11 cellular contexts compared by ENCODE assay signal in genomic region chr2:134244587-134244986, GRCh38. TPM values are rescaled to one million over a fixed set of nuclear protein-coding genes. Genes with fewer than 3 reads are reported as not detected.
DNase-seq lines count a peak whose midpoint lies in the region; ATAC-seq and TF ChIP-seq lines count a peak whose summit lies in the region.
"Had no signal": no experiment of that assay in that cellular context is flagged by ENCODE, and none has a peak within 500 bp of the region (broad histone marks: within the 10 kb centered on the region; RNA-seq: fewer than 3 reads in every experiment).

No MANE protein-coding gene starts in this region.

- DNase-seq in NCI-H2227 (lab: John Stamatoyannopoulos, UW; ENCODE audit: unreplicated experiment) (peak; percentile 18), NCI-H2227 treated with DMSO at 0.1 percent for 48 hours (lab: John Stamatoyannopoulos, UW) (no peak), DND-41 (no peak), foreskin keratinocyte (peak in 1 of 2 donors; percentile 40), ACHN (no peak), NCI-H1105 (lab: John Stamatoyannopoulos, UW) (no peak)
- DNase-seq: SIG-M5 had no signal

- H4K20me1 ChIP-seq in DND-41 (ENCODE audit: insufficient read depth, low read length) (peaks cover 35% of the 10 kb centered on the region; the same call in 1 of the 2 replicates), Loucy (ENCODE audit: insufficient read depth, low read length, poor library complexity, severe bottlenecking) (peaks cover 9% of the 10 kb centered on the region)

- H3K27me3 ChIP-seq in DND-41 (ENCODE audit: insufficient read depth, low read length, poor library complexity), result no peaks in the 10 kb centered on the region
- H3K27me3 ChIP-seq in Loucy (ENCODE audit: insufficient read depth, low read length, poor library complexity, severe bottlenecking), result no peaks in the 10 kb centered on the region
- no peaks in the 10 kb centered on the region for H3K27me3 ChIP-seq in foreskin keratinocyte
- H3K27me3 ChIP-seq: ovary had no signal

- H3K4me1 ChIP-seq in DND-41 (ENCODE audit: insufficient read depth, low read length) (peaks cover 33% of the 10 kb centered on the region), Loucy (ENCODE audit: insufficient read depth, low read length, poor library complexity, severe bottlenecking) (peaks cover 64% of the 10 kb centered on the region), foreskin keratinocyte (peaks cover 16% of the 10 kb centered on the region)
- H3K4me1 ChIP-seq: A549 had no signal

- H3F3A ChIP-seq in Loucy (ENCODE audit: low read depth), result no peaks in the 10 kb centered on the region

- H3K9ac ChIP-seq in DND-41 (ENCODE audit: low read depth, low read length) (no peak overlapping the region), Loucy (ENCODE audit: low read depth, low read length, poor library complexity, severe bottlenecking) (no peak overlapping the region)

- H2AFZ ChIP-seq in DND-41 (ENCODE audit: low read depth, low read length) (no peak overlapping the region), Loucy (ENCODE audit: low read length) (no peak overlapping the region)

- H3K36me3 ChIP-seq in DND-41 (ENCODE audit: insufficient read depth, low read length), result no peaks in the 10 kb centered on the region
- no peaks in the 10 kb centered on the region for H3K36me3 ChIP-seq in Loucy (ENCODE audit: insufficient read depth, low read length)
- H3K36me3 ChIP-seq: ovary had no signal

- H3K79me2 ChIP-seq in DND-41 (ENCODE audit: insufficient read depth, low read length) (peaks cover 78% of the 10 kb centered on the region), Loucy (ENCODE audit: insufficient read depth, low read length) (peaks cover 88% of the 10 kb centered on the region)

- in situ Hi-C loops in ACHN (cut with HindIII; ENCODE audit: low pct_ligation_motif_present, low pct_unique_long_range_greater_than_20kb, low sequenced_read_pairs), result no loop called here

- H3K4me3 ChIP-seq in DND-41 (ENCODE audit: low read depth in 1 of 2, low read length in 2 of 2) (no peak overlapping the region), Loucy (ENCODE audit: low read length, poor library complexity, severe bottlenecking) (no peak overlapping the region)
- H3K4me3 ChIP-seq: A549, ovary had no signal

- no peak overlapping the region for H3K4me2 ChIP-seq in DND-41 (ENCODE audit: insufficient read depth, low read length)
- H3K4me2 ChIP-seq in Loucy (ENCODE audit: low read depth, low read length, poor library complexity, severe bottlenecking), result no peak overlapping the region
- H3K4me2 ChIP-seq: A549 had no signal

- H3K27ac ChIP-seq in DND-41 (ENCODE audit: low read length), result 0 out of 2 replicates have a peak overlapping the region, but pooled peaks have one; percentile 14
- no peak overlapping the region for H3K27ac ChIP-seq in foreskin keratinocyte
- H3K27ac ChIP-seq: A549, ovary had no signal

- no peak for ATAC-seq in DND-41 (ENCODE audit: insufficient read depth, low read depth)
- peak; percentile 33 for ATAC-seq in foreskin keratinocyte
- no peak for ATAC-seq in GM21423 (IDR thresholded peaks at IDR 0.05; ENCODE audit: unreplicated experiment)

- no peaks in the 10 kb centered on the region for H3K9me2 ChIP-seq in Loucy (replicated peaks; ENCODE audit: low read depth, low read length)

- TF ChIP-seq CTCF in DND-41 (IDR thresholded peaks at IDR 0.05; ENCODE audit: borderline replicate concordance, extremely low read depth, low read length, poor library complexity, severe bottlenecking) (no peak), Loucy (conservative IDR thresholded peaks at IDR 0.05; ENCODE audit: low read length) (peak; percentile 47), foreskin keratinocyte (conservative IDR thresholded peaks at IDR 0.05) (peak; percentile 26)

- H3K9me3 ChIP-seq in DND-41 (ENCODE audit: insufficient read depth, low read length, severe bottlenecking) (no peaks in the 10 kb centered on the region), Loucy (ENCODE audit: insufficient read depth, low read depth, low read length) (no peaks in the 10 kb centered on the region)
- H3K9me3 ChIP-seq: A549, ovary had no signal

RNA-seq across cellular contexts. Expression of gene MGAT5, which starts 9.3 kb away (rescaled TPM):
- 60.2 and 83.1 TPM in 2 replicates for total RNA-seq in foreskin keratinocyte
- polyA plus RNA-seq in foreskin keratinocyte, result 11.9 and 14.6 TPM in 2 replicates
